1 cellular context compared by ENCODE assay signal in genomic region chr12:3959799-3960560, GRCh38.
A peak's percentile ranks its signal among the peaks of the same experiment; 100 is the strongest.
TF ChIP-seq lines count a peak whose summit lies in the region.

No MANE protein-coding gene starts in this region.

TF ChIP-seq in HepG2, 621 proteins besides CTCF, POLR2A, EP300 and RAD21 (continued from another document and continues in another):
- TF ChIP-seq, protein P1, sequence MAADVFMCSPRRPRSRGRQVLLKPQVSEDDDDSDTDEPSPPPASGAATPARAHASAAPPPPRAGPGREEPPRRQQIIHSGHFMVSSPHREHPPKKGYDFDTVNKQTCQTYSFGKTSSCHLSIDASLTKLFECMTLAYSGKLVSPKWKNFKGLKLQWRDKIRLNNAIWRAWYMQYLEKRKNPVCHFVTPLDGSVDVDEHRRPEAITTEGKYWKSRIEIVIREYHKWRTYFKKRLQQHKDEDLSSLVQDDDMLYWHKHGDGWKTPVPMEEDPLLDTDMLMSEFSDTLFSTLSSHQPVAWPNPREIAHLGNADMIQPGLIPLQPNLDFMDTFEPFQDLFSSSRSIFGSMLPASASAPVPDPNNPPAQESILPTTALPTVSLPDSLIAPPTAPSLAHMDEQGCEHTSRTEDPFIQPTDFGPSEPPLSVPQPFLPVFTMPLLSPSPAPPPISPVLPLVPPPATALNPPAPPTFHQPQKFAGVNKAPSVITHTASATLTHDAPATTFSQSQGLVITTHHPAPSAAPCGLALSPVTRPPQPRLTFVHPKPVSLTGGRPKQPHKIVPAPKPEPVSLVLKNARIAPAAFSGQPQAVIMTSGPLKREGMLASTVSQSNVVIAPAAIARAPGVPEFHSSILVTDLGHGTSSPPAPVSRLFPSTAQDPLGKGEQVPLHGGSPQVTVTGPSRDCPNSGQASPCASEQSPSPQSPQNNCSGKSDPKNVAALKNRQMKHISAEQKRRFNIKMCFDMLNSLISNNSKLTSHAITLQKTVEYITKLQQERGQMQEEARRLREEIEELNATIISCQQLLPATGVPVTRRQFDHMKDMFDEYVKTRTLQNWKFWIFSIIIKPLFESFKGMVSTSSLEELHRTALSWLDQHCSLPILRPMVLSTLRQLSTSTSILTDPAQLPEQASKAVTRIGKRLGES (CRISPR knock-in tag; IDR thresholded peaks at IDR 0.05; ENCODE audit: borderline replicate concordance): no peak
- TF ChIP-seq ZBTB38 (CRISPR knock-in tag; IDR thresholded peaks at IDR 0.05) (no peak), ZNF282 (IDR thresholded peaks at IDR 0.05; ENCODE audit: partially characterized antibody) (no peak), HMG20A (CRISPR knock-in tag; IDR thresholded peaks at IDR 0.05; ENCODE audit: borderline replicate concordance) (peak; percentile 84), MED8 (CRISPR knock-in tag; IDR thresholded peaks at IDR 0.05; ENCODE audit: insufficient replicate concordance) (no peak), TEAD2 (CRISPR knock-in tag; IDR thresholded peaks at IDR 0.05) (no peak), ZNF432 (CRISPR knock-in tag; IDR thresholded peaks at IDR 0.05; ENCODE audit: borderline replicate concordance) (no peak), TBX2 (CRISPR knock-in tag; IDR thresholded peaks at IDR 0.05; ENCODE audit: borderline replicate concordance) (peak; percentile 55; the same call in 1 of the 2 replicates), ATF5 (CRISPR knock-in tag; IDR thresholded peaks at IDR 0.05; ENCODE audit: low read depth) (no peak), RFX5 (IDR thresholded peaks at IDR 0.05; ENCODE audit: low read depth, low read length) (no peak), ZNF776 (CRISPR knock-in tag; IDR thresholded peaks at IDR 0.05) (no peak), IKZF5 (CRISPR knock-in tag; IDR thresholded peaks at IDR 0.05) (no peak), MAFK (conservative IDR thresholded peaks at IDR 0.05 in 1 of 2, IDR thresholded peaks at IDR 0.05 in 1 of 2; ENCODE audit: low read length in 2 of 2) (no peak), PHF21A (CRISPR knock-in tag; IDR thresholded peaks at IDR 0.05) (no peak; the same call in 1 of the 2 replicates), PAF1 (CRISPR knock-in tag; IDR thresholded peaks at IDR 0.05) (no peak), ARHGAP35 (CRISPR knock-in tag; IDR thresholded peaks at IDR 0.05; ENCODE audit: borderline replicate concordance) (no peak), ETV5 (CRISPR knock-in tag; IDR thresholded peaks at IDR 0.05; ENCODE audit: borderline replicate concordance) (peak; percentile 36; the same call in 1 of the 2 replicates), HNRNPLL (IDR thresholded peaks at IDR 0.05; ENCODE audit: low read depth, low read length, poor library complexity, severe bottlenecking) (no peak), ZBTB25 (CRISPR knock-in tag; IDR thresholded peaks at IDR 0.05) (no peak), ZNF44 (CRISPR knock-in tag; IDR thresholded peaks at IDR 0.05) (no peak), ZNF720 (CRISPR knock-in tag; IDR thresholded peaks at IDR 0.05) (no peak), SALL2 (CRISPR knock-in tag; IDR thresholded peaks at IDR 0.05) (peak; percentile 75; the same call in 1 of the 2 replicates), GZF1 (CRISPR knock-in tag; IDR thresholded peaks at IDR 0.05) (no peak)
- TF ChIP-seq, protein P2, sequence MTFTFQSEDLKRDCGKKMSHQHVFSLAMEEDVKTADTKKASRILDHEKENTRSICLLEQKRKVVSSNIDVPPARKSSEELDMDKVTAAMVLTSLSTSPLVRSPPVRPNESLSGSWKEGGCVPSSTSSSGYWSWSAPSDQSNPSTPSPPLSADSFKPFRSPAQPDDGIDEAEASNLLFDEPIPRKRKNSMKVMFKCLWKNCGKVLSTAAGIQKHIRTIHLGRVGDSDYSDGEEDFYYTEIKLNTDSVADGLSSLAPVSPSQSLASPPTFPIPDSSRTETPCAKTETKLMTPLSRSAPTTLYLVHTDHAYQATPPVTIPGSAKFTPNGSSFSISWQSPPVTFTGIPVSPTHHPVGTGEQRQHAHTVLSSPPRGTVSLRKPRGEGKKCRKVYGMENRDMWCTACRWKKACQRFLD (CRISPR knock-in tag; IDR thresholded peaks at IDR 0.05; ENCODE audit: borderline replicate concordance): no peak
- TF ChIP-seq, protein P3, sequence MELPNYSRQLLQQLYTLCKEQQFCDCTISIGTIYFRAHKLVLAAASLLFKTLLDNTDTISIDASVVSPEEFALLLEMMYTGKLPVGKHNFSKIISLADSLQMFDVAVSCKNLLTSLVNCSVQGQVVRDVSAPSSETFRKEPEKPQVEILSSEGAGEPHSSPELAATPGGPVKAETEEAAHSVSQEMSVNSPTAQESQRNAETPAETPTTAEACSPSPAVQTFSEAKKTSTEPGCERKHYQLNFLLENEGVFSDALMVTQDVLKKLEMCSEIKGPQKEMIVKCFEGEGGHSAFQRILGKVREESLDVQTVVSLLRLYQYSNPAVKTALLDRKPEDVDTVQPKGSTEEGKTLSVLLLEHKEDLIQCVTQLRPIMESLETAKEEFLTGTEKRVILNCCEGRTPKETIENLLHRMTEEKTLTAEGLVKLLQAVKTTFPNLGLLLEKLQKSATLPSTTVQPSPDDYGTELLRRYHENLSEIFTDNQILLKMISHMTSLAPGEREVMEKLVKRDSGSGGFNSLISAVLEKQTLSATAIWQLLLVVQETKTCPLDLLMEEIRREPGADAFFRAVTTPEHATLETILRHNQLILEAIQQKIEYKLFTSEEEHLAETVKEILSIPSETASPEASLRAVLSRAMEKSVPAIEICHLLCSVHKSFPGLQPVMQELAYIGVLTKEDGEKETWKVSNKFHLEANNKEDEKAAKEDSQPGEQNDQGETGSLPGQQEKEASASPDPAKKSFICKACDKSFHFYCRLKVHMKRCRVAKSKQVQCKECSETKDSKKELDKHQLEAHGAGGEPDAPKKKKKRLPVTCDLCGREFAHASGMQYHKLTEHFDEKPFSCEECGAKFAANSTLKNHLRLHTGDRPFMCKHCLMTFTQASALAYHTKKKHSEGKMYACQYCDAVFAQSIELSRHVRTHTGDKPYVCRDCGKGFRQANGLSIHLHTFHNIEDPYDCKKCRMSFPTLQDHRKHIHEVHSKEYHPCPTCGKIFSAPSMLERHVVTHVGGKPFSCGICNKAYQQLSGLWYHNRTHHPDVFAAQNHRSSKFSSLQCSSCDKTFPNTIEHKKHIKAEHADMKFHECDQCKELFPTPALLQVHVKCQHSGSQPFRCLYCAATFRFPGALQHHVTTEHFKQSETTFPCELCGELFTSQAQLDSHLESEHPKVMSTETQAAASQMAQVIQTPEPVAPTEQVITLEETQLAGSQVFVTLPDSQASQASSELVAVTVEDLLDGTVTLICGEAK (IDR thresholded peaks at IDR 0.05): no peak
- TF ChIP-seq, protein P3 (CRISPR knock-in tag; IDR thresholded peaks at IDR 0.05): no peak
- TF ChIP-seq, protein P4, sequence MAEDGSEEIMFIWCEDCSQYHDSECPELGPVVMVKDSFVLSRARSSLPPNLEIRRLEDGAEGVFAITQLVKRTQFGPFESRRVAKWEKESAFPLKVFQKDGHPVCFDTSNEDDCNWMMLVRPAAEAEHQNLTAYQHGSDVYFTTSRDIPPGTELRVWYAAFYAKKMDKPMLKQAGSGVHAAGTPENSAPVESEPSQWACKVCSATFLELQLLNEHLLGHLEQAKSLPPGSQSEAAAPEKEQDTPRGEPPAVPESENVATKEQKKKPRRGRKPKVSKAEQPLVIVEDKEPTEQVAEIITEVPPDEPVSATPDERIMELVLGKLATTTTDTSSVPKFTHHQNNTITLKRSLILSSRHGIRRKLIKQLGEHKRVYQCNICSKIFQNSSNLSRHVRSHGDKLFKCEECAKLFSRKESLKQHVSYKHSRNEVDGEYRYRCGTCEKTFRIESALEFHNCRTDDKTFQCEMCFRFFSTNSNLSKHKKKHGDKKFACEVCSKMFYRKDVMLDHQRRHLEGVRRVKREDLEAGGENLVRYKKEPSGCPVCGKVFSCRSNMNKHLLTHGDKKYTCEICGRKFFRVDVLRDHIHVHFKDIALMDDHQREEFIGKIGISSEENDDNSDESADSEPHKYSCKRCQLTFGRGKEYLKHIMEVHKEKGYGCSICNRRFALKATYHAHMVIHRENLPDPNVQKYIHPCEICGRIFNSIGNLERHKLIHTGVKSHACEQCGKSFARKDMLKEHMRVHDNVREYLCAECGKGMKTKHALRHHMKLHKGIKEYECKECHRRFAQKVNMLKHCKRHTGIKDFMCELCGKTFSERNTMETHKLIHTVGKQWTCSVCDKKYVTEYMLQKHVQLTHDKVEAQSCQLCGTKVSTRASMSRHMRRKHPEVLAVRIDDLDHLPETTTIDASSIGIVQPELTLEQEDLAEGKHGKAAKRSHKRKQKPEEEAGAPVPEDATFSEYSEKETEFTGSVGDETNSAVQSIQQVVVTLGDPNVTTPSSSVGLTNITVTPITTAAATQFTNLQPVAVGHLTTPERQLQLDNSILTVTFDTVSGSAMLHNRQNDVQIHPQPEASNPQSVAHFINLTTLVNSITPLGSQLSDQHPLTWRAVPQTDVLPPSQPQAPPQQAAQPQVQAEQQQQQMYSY (CRISPR knock-in tag; IDR thresholded peaks at IDR 0.05): peak; percentile 77
- TF ChIP-seq, protein P5, sequence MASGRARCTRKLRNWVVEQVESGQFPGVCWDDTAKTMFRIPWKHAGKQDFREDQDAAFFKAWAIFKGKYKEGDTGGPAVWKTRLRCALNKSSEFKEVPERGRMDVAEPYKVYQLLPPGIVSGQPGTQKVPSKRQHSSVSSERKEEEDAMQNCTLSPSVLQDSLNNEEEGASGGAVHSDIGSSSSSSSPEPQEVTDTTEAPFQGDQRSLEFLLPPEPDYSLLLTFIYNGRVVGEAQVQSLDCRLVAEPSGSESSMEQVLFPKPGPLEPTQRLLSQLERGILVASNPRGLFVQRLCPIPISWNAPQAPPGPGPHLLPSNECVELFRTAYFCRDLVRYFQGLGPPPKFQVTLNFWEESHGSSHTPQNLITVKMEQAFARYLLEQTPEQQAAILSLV (CRISPR knock-in tag; IDR thresholded peaks at IDR 0.05; ENCODE audit: borderline replicate concordance): 0 out of 2 replicates have a peak, but pooled peaks have one; percentile 30
- TF ChIP-seq, protein P6, sequence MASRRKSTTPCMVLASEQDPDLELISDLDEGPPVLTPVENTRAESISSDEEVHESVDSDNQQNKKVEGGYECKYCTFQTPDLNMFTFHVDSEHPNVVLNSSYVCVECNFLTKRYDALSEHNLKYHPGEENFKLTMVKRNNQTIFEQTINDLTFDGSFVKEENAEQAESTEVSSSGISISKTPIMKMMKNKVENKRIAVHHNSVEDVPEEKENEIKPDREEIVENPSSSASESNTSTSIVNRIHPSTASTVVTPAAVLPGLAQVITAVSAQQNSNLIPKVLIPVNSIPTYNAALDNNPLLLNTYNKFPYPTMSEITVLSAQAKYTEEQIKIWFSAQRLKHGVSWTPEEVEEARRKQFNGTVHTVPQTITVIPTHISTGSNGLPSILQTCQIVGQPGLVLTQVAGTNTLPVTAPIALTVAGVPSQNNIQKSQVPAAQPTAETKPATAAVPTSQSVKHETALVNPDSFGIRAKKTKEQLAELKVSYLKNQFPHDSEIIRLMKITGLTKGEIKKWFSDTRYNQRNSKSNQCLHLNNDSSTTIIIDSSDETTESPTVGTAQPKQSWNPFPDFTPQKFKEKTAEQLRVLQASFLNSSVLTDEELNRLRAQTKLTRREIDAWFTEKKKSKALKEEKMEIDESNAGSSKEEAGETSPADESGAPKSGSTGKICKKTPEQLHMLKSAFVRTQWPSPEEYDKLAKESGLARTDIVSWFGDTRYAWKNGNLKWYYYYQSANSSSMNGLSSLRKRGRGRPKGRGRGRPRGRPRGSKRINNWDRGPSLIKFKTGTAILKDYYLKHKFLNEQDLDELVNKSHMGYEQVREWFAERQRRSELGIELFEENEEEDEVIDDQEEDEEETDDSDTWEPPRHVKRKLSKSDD (CRISPR knock-in tag; IDR thresholded peaks at IDR 0.05; ENCODE audit: low read depth): no peak
